ENCODE assay signal across 22 cellular contexts in the genomic region with DNA sequence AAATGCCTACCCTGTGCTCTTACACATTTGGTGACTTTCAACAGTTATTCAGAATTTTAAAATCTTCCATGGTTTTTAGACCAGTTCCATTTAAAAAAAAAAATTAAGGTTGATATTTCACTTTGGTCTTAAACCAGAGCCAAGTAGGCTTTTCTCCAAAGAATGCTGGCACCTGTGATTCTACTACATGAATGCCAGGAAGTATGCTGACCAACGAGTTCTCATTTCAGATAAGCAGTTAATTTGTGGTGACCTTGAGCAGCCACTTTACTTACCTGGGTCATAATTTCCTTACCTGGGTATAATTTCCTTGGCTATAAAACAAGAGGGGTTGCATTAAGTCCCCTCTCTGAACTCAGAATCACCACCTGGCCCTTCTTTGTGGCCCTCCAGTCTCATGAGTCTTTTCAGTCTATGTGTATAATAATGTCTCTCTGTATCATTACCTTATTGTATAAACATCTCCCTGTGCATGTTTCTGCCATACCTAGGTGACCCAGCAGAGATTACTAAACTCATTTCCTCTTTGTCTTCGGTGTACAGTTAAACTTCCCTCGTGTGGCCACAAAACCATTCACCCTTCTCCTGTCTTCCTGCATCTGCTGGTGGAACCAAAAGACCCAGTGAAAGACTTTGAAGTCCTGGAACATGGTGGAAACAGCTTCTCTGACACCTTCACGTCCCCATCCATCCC.
DNase-seq lines count a peak whose midpoint lies in the region; ATAC-seq and TF ChIP-seq lines count a peak whose summit lies in the region.
"Had no signal": no experiment of that assay in that cellular context is flagged by ENCODE, and none has a peak within 500 bp of the region (broad histone marks: within the 10 kb centered on the region; RNA-seq: fewer than 3 reads in every experiment).

No MANE protein-coding gene starts in this region.

- DNase-seq in activated naive CD8-positive, alpha-beta T cell treated with anti-CD3 and anti-CD28 coated beads, Interleukin-2, amount 10 ng/mL, durations not matched to agents 7 days and 5 days, result no peak
- DNase-seq in activated naive CD8-positive, alpha-beta T cell treated with anti-CD3 and anti-CD28 coated beads, Interleukin-2, amount 50 U/mL, for 24 hours, result no peak
- no peak for DNase-seq in left lobe of liver (ENCODE audit: low spot score)
- no peak for DNase-seq in NCI-H82 (lab: John Stamatoyannopoulos, UW)
- no peak for DNase-seq in type B pancreatic cell (ENCODE audit: extremely low spot score, unreplicated experiment)
- DNase-seq in NCI-H1436 treated with DMSO at 0.1 percent for 48 hours (lab: John Stamatoyannopoulos, UW), result no peak
- DNase-seq: CD4-positive, alpha-beta T cell; DMS53; H9; MG63; NCI-H1105 treated with DMSO at 0.1 percent for 48 hours; NCI-H1694; NCI-H2029 treated with DMSO at 0.1 percent for 48 hours; NCI-H2227 treated with DMSO at 0.1 percent for 48 hours; NCI-H526 treated with DMSO at 0.1 percent for 48 hours; SIG-M5 had no signal

- H3K27me3 Mint-ChIP-seq in activated naive CD8-positive, alpha-beta T cell treated with anti-CD3 and anti-CD28 coated beads, Interleukin-2, amount 10 ng/mL, durations not matched to agents 7 days and 5 days, result no peaks in the 10 kb centered on the region
- H3K27me3 Mint-ChIP-seq in activated naive CD8-positive, alpha-beta T cell treated with anti-CD3 and anti-CD28 coated beads, Interleukin-2, amount 50 U/mL, for 24 hours, result no peaks in the 10 kb centered on the region
- H3K27me3 Mint-ChIP-seq in type B pancreatic cell, result no peaks in the 10 kb centered on the region
- H3K27me3 Mint-ChIP-seq: CD4-positive, alpha-beta T cell had no signal

- ATAC-seq in activated naive CD8-positive, alpha-beta T cell treated with anti-CD3 and anti-CD28 coated beads, Interleukin-2, amount 10 ng/mL, durations not matched to agents 7 days and 5 days (ENCODE audit: low read depth), result peak; percentile 60
- ATAC-seq in activated naive CD8-positive, alpha-beta T cell treated with anti-CD3 and anti-CD28 coated beads, Interleukin-2, amount 50 U/mL, for 24 hours, result no peak
- peak; percentile 72 for ATAC-seq in left lobe of liver
- ATAC-seq: GM23338, HepG2, K562 had no signal

- peak overlapping the region; percentile 33 for H3K4me2 ChIP-seq in parathyroid adenoma (ENCODE audit: low read length)
- H3K4me2 ChIP-seq: BLaER1, GM23338 had no signal

- H3K9me3 ChIP-seq in parathyroid adenoma (ENCODE audit: control insufficient read depth, low read length), result no peaks in the 10 kb centered on the region

- POLR2A ChIA-PET in activated naive CD8-positive, alpha-beta T cell treated with anti-CD3 and anti-CD28 coated beads, Interleukin-2, amount 10 ng/mL, durations not matched to agents 7 days and 5 days (lab: Charles Lee), result interaction anchor here (1.0 kb wide), 1 partner anchor 9 kb away, joined by 3 read pairs; no protein-coding TSS in a partner anchor

- no peaks in the 10 kb centered on the region for H3K27me3 ChIP-seq in parathyroid adenoma (ENCODE audit: control insufficient read depth, insufficient read depth, low read length)
- H3K27me3 ChIP-seq: BLaER1, MG63 had no signal

- H3K4me1 Mint-ChIP-seq in activated naive CD8-positive, alpha-beta T cell treated with anti-CD3 and anti-CD28 coated beads, Interleukin-2, amount 10 ng/mL, durations not matched to agents 7 days and 5 days, result peaks cover 9% of the 10 kb centered on the region
- H3K4me1 Mint-ChIP-seq in activated naive CD8-positive, alpha-beta T cell treated with anti-CD3 and anti-CD28 coated beads, Interleukin-2, amount 50 U/mL, for 24 hours, result peaks cover 1% of the 10 kb centered on the region
- H3K4me1 Mint-ChIP-seq in type B pancreatic cell (ENCODE audit: unreplicated experiment), result peaks cover 13% of the 10 kb centered on the region

- peaks cover 10% of the 10 kb centered on the region for H3K9me3 Mint-ChIP-seq in activated naive CD8-positive, alpha-beta T cell treated with anti-CD3 and anti-CD28 coated beads, Interleukin-2, amount 10 ng/mL, durations not matched to agents 7 days and 5 days
- H3K9me3 Mint-ChIP-seq in activated naive CD8-positive, alpha-beta T cell treated with anti-CD3 and anti-CD28 coated beads, Interleukin-2, amount 50 U/mL, for 24 hours, result peaks cover 12% of the 10 kb centered on the region
- H3K9me3 Mint-ChIP-seq in type B pancreatic cell, result peaks cover 5% of the 10 kb centered on the region
- H3K9me3 Mint-ChIP-seq: GM23338 had no signal

- H3K4me3 Mint-ChIP-seq in activated naive CD8-positive, alpha-beta T cell treated with anti-CD3 and anti-CD28 coated beads, Interleukin-2, amount 10 ng/mL, durations not matched to agents 7 days and 5 days, result no peak overlapping the region
- H3K4me3 Mint-ChIP-seq in activated naive CD8-positive, alpha-beta T cell treated with anti-CD3 and anti-CD28 coated beads, Interleukin-2, amount 50 U/mL, for 24 hours, result no peak overlapping the region
- no peak overlapping the region for H3K4me3 Mint-ChIP-seq in type B pancreatic cell
- H3K4me3 Mint-ChIP-seq: CD4-positive, alpha-beta T cell; GM23338; H9 had no signal

- H3K9ac ChIP-seq in parathyroid adenoma, result no peak overlapping the region
- H3K9ac ChIP-seq: BLaER1 had no signal

- H3K4me1 ChIP-seq in parathyroid adenoma, result peaks cover 5% of the 10 kb centered on the region

- peaks cover 8% of the 10 kb centered on the region for H3K36me3 Mint-ChIP-seq in activated naive CD8-positive, alpha-beta T cell treated with anti-CD3 and anti-CD28 coated beads, Interleukin-2, amount 10 ng/mL, durations not matched to agents 7 days and 5 days
- H3K36me3 Mint-ChIP-seq in activated naive CD8-positive, alpha-beta T cell treated with anti-CD3 and anti-CD28 coated beads, Interleukin-2, amount 50 U/mL, for 24 hours (ENCODE audit: low read depth), result peaks cover 1% of the 10 kb centered on the region
- no peaks in the 10 kb centered on the region for H3K36me3 Mint-ChIP-seq in type B pancreatic cell

- H3K27ac Mint-ChIP-seq in activated naive CD8-positive, alpha-beta T cell treated with anti-CD3 and anti-CD28 coated beads, Interleukin-2, amount 10 ng/mL, durations not matched to agents 7 days and 5 days, result peak overlapping the region; percentile 13
- no peak overlapping the region for H3K27ac Mint-ChIP-seq in activated naive CD8-positive, alpha-beta T cell treated with anti-CD3 and anti-CD28 coated beads, Interleukin-2, amount 50 U/mL, for 24 hours
- no peak overlapping the region for H3K27ac Mint-ChIP-seq in type B pancreatic cell
- H3K27ac Mint-ChIP-seq: CD4-positive, alpha-beta T cell; GM23338; H9 had no signal

- no peak overlapping the region for H3K27ac ChIP-seq in parathyroid adenoma
- H3K27ac ChIP-seq: BLaER1, SK-N-MC had no signal

- TF ChIP-seq CTCF in parathyroid adenoma (IDR thresholded peaks at IDR 0.05) (no peak), type B pancreatic cell (conservative IDR thresholded peaks at IDR 0.05) (no peak)

- no peaks in the 10 kb centered on the region for H3K36me3 ChIP-seq in parathyroid adenoma (ENCODE audit: control insufficient read depth, insufficient read depth, low read length)
- H3K36me3 ChIP-seq: BLaER1, MG63 had no signal

- H2AFZ ChIP-seq in parathyroid adenoma, result no peak overlapping the region
- H2AFZ ChIP-seq: GM23338 had no signal

- H3K79me2 ChIP-seq in parathyroid adenoma, result no peaks in the 10 kb centered on the region

- H3K4me3 ChIP-seq in parathyroid adenoma (ENCODE audit: low read depth, low read length), result no peak overlapping the region
- H3K4me3 ChIP-seq: BLaER1, GM23338, K562, MG63, SK-N-MC had no signal
